In genomic region chr5:173798127-173798810, GRCh38 we compare ENCODE assay signal across 22 cellular contexts.
"Had no signal": no experiment of that assay in that cellular context is flagged by ENCODE, and none has a peak within 500 bp of the region (broad histone marks: within the 10 kb centered on the region; RNA-seq: fewer than 3 reads in every experiment).

No MANE protein-coding gene starts in this region.

- H3K9me3 Mint-ChIP-seq: endodermal cell; natural killer cell; stimulated activated effector memory CD8-positive, alpha-beta T cell treated with anti-CD3 and anti-CD28 coated beads, Interleukin-12 subunit alpha, Interleukin-12 subunit beta, amount 100 ng/mL, for 72 hours; stimulated activated naive CD8-positive, alpha-beta T cell treated with anti-CD3 and anti-CD28 coated beads, Interleukin-15, Interleukin-2, amounts not matched to agents 100 ng/mL and 50 ng/mL, for 24 hours had no signal

- H3K36me3 Mint-ChIP-seq: immature natural killer cell; natural killer cell; stimulated activated effector memory CD8-positive, alpha-beta T cell treated with anti-CD3 and anti-CD28 coated beads, Interleukin-12 subunit alpha, Interleukin-12 subunit beta, amount 100 ng/mL, for 72 hours had no signal

- H3K9me3 ChIP-seq: colonic mucosa, mucosa of descending colon, psoas muscle, right lobe of liver, tibial nerve, upper lobe of right lung, vagina had no signal

- H3K4me3 ChIP-seq: colonic mucosa, lung, mucosa of descending colon, psoas muscle, right lobe of liver, tibial nerve, upper lobe of right lung, vagina had no signal

- H3K4me1 ChIP-seq: colonic mucosa, foreskin keratinocyte, psoas muscle, tibial nerve had no signal

- H3K27me3 Mint-ChIP-seq: stimulated activated naive CD8-positive, alpha-beta T cell treated with anti-CD3 and anti-CD28 coated beads, Interleukin-15, Interleukin-2, amounts not matched to agents 100 ng/mL and 50 ng/mL, for 24 hours had no signal

- H3K4me1 Mint-ChIP-seq: endodermal cell; immature natural killer cell; natural killer cell; stimulated activated effector memory CD8-positive, alpha-beta T cell treated with anti-CD3 and anti-CD28 coated beads, Interleukin-12 subunit alpha, Interleukin-12 subunit beta, amount 100 ng/mL, for 72 hours had no signal

- H3K27ac ChIP-seq: colonic mucosa, foreskin keratinocyte, psoas muscle, right lobe of liver, tibial nerve, upper lobe of right lung, vagina had no signal

- H3K4me3 Mint-ChIP-seq: endodermal cell; immature natural killer cell; natural killer cell; stimulated activated effector memory CD8-positive, alpha-beta T cell treated with anti-CD3 and anti-CD28 coated beads, Interleukin-12 subunit alpha, Interleukin-12 subunit beta, amount 100 ng/mL, for 72 hours; stimulated activated naive CD8-positive, alpha-beta T cell treated with anti-CD3 and anti-CD28 coated beads, Interleukin-15, Interleukin-2, amounts not matched to agents 100 ng/mL and 50 ng/mL, for 24 hours had no signal

- H3K27ac Mint-ChIP-seq: endodermal cell; immature natural killer cell; natural killer cell; stimulated activated effector memory CD8-positive, alpha-beta T cell treated with anti-CD3 and anti-CD28 coated beads, Interleukin-12 subunit alpha, Interleukin-12 subunit beta, amount 100 ng/mL, for 72 hours; stimulated activated naive CD8-positive, alpha-beta T cell treated with anti-CD3 and anti-CD28 coated beads, Interleukin-15, Interleukin-2, amounts not matched to agents 100 ng/mL and 50 ng/mL, for 24 hours had no signal

- H3K27me3 ChIP-seq: colonic mucosa, foreskin keratinocyte, right lobe of liver, tibial nerve, upper lobe of right lung, vagina had no signal

- DNase-seq: colonic mucosa; effector CD4-positive, alpha-beta T cell; endodermal cell; erythroblast; foreskin keratinocyte; immature natural killer cell; left ventricle myocardium superior; mucosa of descending colon; natural killer cell; psoas muscle; retina; stimulated activated CD4-positive, alpha-beta T cell treated with anti-CD3 and anti-CD28 coated beads, Interleukin-4, amount 100 ng/mL, for 1 hour; stimulated activated CD8-positive, alpha-beta memory T cell treated with anti-CD3 and anti-CD28 coated beads, Interleukin-4, amount 100 ng/mL, for 48 hours; upper lobe of right lung had no signal

- H3K36me3 ChIP-seq: colonic mucosa, right lobe of liver, tibial nerve, upper lobe of right lung, vagina had no signal

- FAIRE-seq: endothelial cell of umbilical vein, keratinocyte had no signal
